In the genomic region with DNA sequence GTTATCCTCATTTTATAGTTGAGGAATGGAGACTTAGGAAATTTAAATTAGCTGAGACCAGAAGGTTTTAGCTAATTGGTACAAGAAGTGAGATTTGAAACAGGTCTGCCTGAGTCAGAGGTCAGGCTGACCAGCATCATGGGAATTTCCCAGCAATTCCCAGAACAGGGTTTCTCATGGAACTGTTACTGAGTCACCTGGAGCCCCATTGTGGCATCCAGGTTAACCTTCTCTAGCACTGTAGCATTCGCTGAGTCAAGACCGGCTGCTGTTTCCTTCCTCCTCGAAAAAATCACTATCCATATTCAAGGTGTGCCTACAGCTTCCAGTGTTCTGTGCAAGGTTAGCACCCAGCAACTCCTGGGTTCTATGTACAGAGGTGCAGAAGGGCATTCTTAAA, we compare ENCODE assay signal across 15 cellular contexts.
DNase-seq lines count a peak whose midpoint lies in the region; ATAC-seq, FAIRE-seq and TF ChIP-seq lines count a peak whose summit lies in the region.
"Had no signal": no experiment of that assay in that cellular context is flagged by ENCODE, and none has a peak within 500 bp of the region (broad histone marks: within the 10 kb centered on the region; RNA-seq: fewer than 3 reads in every experiment).

No MANE protein-coding gene starts in this region.

- H3K27ac ChIP-seq in GM12878 (ENCODE audit: control insufficient read depth, insufficient read depth) (no peak overlapping the region), A673 (ENCODE audit: low read depth, low read length, poor library complexity, severe bottlenecking) (no peak overlapping the region)
- H3K27ac ChIP-seq: lower lobe of right lung, stomach had no signal

- 64% methylated on average over 3 of the region's 3 CpGs for WGBS in GM12878 (ENCODE audit: insufficient coverage, insufficient replicate concordance, low lambda C conversion rate, missing lambda C conversion rate)

- no peak for TF ChIP-seq POLR2A in GM12878 (IDR thresholded peaks at IDR 0.05; ENCODE audit: low read depth, low read length)

- FAIRE-seq in GM12878 (lab: Jason Lieb, UNC) = no peak
- FAIRE-seq: GM19239 had no signal

- CTCF ChIA-PET in GM12878 (lab: Yijun Ruan, JAX) (interaction anchor here (1.0 kb wide), 1 partner anchor 236 kb away, joined by 4 read pairs; no protein-coding TSS in a partner anchor), A673 (lab: Charles Lee) (no interaction called here)

- TF ChIP-seq EP300 in GM12878 (IDR thresholded peaks at IDR 0.05; ENCODE audit: borderline replicate concordance in 1 of 2, control insufficient read depth in 1 of 2, low read depth in 2 of 2, low read length in 2 of 2) = no peak

- H3K4me1 ChIP-seq in GM12878 (ENCODE audit: control insufficient read depth, insufficient read depth, low read length) (peaks cover 13% of the 10 kb centered on the region), A673 (ENCODE audit: insufficient read depth, low read length, poor library complexity, severe bottlenecking) (no peaks in the 10 kb centered on the region)
- H3K4me1 ChIP-seq: lower lobe of right lung, stomach had no signal

- RAD21 ChIA-PET in GM12878 (lab: Charles Lee; ENCODE audit: unreplicated experiment) = interaction anchor here (0.5 to 2.4 kb wide), 5 partner anchors 82 to 330 kb away, joined by 3 to 11 read pairs (median 4); no protein-coding TSS in a partner anchor

- H3K27me3 ChIP-seq in GM12878 (replicated peaks in 1 of 2; ENCODE audit: control insufficient read depth in 2 of 2, insufficient read depth in 2 of 2, low read length in 1 of 2) (no peaks in the 10 kb centered on the region), A673 (replicated peaks; ENCODE audit: insufficient read depth, low read depth, low read length, poor library complexity) (no peaks in the 10 kb centered on the region)
- H3K27me3 ChIP-seq: stomach had no signal

- no peak for TF ChIP-seq CTCF in GM12878 (IDR thresholded peaks at IDR 0.05 in 2 of 3, conservative IDR thresholded peaks at IDR 0.05 in 1 of 3; ENCODE audit: control insufficient read depth in 2 of 3, extremely low read depth in 1 of 3, insufficient read depth in 1 of 3, low read depth in 3 of 3, low read length in 3 of 3)
- no peak for TF ChIP-seq CTCF in A673 (conservative IDR thresholded peaks at IDR 0.05; ENCODE audit: low read depth, low read length)

- no peak overlapping the region; the same call in 1 of the 2 replicates for H3K4me2 ChIP-seq in GM12878 (ENCODE audit: control insufficient read depth, insufficient read depth)

- POLR2A ChIA-PET in GM12878 (lab: Charles Lee) (interaction anchor here (1.0 to 1.9 kb wide), 2 partner anchors 56 to 124 kb away, joined by 3 to 6 read pairs; no protein-coding TSS in a partner anchor), A673 (lab: Charles Lee; ENCODE audit: low non-redundant PET) (no interaction called here)

- TF ChIP-seq RAD21 in GM12878 (IDR thresholded peaks at IDR 0.05; ENCODE audit: insufficient read depth, low read depth, low read length) = no peak

- in situ Hi-C loops in GM12878 (cut with MboI) = no loop called here

- H3K36me3 ChIP-seq in GM12878 (ENCODE audit: control insufficient read depth in 2 of 2, insufficient read depth in 2 of 2, low read length in 1 of 2) (no peaks in the 10 kb centered on the region), A673 (ENCODE audit: insufficient read depth, low read length, poor library complexity, severe bottlenecking) (no peaks in the 10 kb centered on the region)
- H3K36me3 ChIP-seq: lower lobe of right lung, stomach had no signal

- DNase-seq in EL (peak; percentile 18), LHCN-M2 (ENCODE audit: low read depth) (peak; percentile 19), GM12878 (ENCODE audit: low read depth, low spot score) (no peak), kidney glomerular epithelial cell (lab: John Stamatoyannopoulos, UW) (peak; percentile 22), A673 (ENCODE audit: low spot score) (no peak), sciatic nerve (ENCODE audit: low spot score) (no peak)
- DNase-seq: activated CD4-positive, alpha-beta T cell treated with anti-CD3 and anti-CD28 coated beads for 1 hour; activated naive CD4-positive, alpha-beta T cell treated with anti-CD3 and anti-CD28 coated beads, Interleukin-2, amount 10 ng/mL, durations not matched to agents 7 days and 5 days; lower lobe of right lung; naive thymus-derived CD4-positive, alpha-beta T cell; NCI-H2029 treated with DMSO at 0.1 percent for 48 hours; stomach had no signal

- no peak overlapping the region for H3K4me3 ChIP-seq in GM12878
- no peak overlapping the region for H3K4me3 ChIP-seq in A673 (ENCODE audit: low read depth, low read length, poor library complexity, severe bottlenecking)
- H3K4me3 ChIP-seq: lower lobe of right lung, stomach had no signal

- H3K79me2 ChIP-seq in GM12878 (ENCODE audit: control insufficient read depth, insufficient read depth, low read length) = no peaks in the 10 kb centered on the region

- BruUV-seq in GM12878 (replicated peaks; lab: Mats Ljungman, UMichigan) = no TSS peak
- no TSS peak for BruUV-seq in A673 (replicated peaks; lab: Mats Ljungman, UMichigan)

- no peak overlapping the region for H3K9ac ChIP-seq in GM12878 (ENCODE audit: control insufficient read depth, insufficient read depth, low read length)

- ATAC-seq in GM12878 (peak; percentile 42), GM19452 (IDR thresholded peaks at IDR 0.05; ENCODE audit: unreplicated experiment) (no peak), sciatic nerve (no peak), HG03175 (IDR thresholded peaks at IDR 0.05; ENCODE audit: unreplicated experiment) (no peak)
- ATAC-seq: lower lobe of right lung; naive thymus-derived CD4-positive, alpha-beta T cell had no signal

- SMC1A ChIA-PET in GM12878 (lab: Charles Lee; ENCODE audit: uncharacterized antibody, unreplicated experiment) = interaction anchor here (0.6 to 1.9 kb wide), 5 partner anchors 31 to 1287 kb away, joined by 3 to 7 read pairs (median 3); no protein-coding TSS in a partner anchor

- intact Hi-C loops in GM12878 (cut with micrococcal nuclease; ENCODE audit: unreplicated experiment) (no loop called here), A673 (cut with micrococcal nuclease; ENCODE audit: unreplicated experiment) (no loop called here), sciatic nerve (cut with DNase I) (no loop called here)

- H4K20me1 ChIP-seq in GM12878 (ENCODE audit: control insufficient read depth, insufficient read depth) = no peaks in the 10 kb centered on the region

- H2AFZ ChIP-seq in GM12878 (ENCODE audit: control insufficient read depth, low read depth, low read length) = no peak overlapping the region

- H3K9me3 ChIP-seq in GM12878 (replicated peaks; ENCODE audit: control insufficient read depth, insufficient read depth, low read length) (no peaks in the 10 kb centered on the region), A673 (ENCODE audit: low read depth, low read length, poor library complexity, severe bottlenecking) (no peaks in the 10 kb centered on the region)
- H3K9me3 ChIP-seq: lower lobe of right lung, stomach had no signal

TF ChIP-seq in GM12878, 131 proteins besides CTCF, POLR2A, EP300 and RAD21:
- TF ChIP-seq TCF12 (IDR thresholded peaks at IDR 0.05; ENCODE audit: low read depth, low read length) (no peak), NR2F1 (conservative IDR thresholded peaks at IDR 0.05) (peak; percentile 38; the same call in 1 of the 2 replicates), IKZF1 (conservative IDR thresholded peaks at IDR 0.05) (peak; percentile 32; the same call in 1 of the 2 replicates)
- TF ChIP-seq, protein P1, sequence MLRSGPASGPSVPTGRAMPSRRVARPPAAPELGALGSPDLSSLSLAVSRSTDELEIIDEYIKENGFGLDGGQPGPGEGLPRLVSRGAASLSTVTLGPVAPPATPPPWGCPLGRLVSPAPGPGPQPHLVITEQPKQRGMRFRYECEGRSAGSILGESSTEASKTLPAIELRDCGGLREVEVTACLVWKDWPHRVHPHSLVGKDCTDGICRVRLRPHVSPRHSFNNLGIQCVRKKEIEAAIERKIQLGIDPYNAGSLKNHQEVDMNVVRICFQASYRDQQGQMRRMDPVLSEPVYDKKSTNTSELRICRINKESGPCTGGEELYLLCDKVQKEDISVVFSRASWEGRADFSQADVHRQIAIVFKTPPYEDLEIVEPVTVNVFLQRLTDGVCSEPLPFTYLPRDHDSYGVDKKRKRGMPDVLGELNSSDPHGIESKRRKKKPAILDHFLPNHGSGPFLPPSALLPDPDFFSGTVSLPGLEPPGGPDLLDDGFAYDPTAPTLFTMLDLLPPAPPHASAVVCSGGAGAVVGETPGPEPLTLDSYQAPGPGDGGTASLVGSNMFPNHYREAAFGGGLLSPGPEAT (IDR thresholded peaks at IDR 0.05; ENCODE audit: low read depth) = no peak

Comparison
In these comparisons a context has a peak if more than half of its experiments do, and no peak if none do; other contexts are left out.
1. DNase-seq: peak in EL (single experiment), LHCN-M2 (single experiment) and kidney glomerular epithelial cell (single experiment); none in GM12878 (single experiment), A673 (single experiment) and sciatic nerve (single experiment).